Comparison of ENCODE assay signal across 19 cellular contexts in genomic region chr5:60455589-60455988, GRCh38.
DNase-seq lines count a peak whose midpoint lies in the region; ATAC-seq and TF ChIP-seq lines count a peak whose summit lies in the region.
"Had no signal": no experiment of that assay in that cellular context is flagged by ENCODE, and none has a peak within 500 bp of the region (broad histone marks: within the 10 kb centered on the region; RNA-seq: fewer than 3 reads in every experiment).

No MANE protein-coding gene starts in this region.

- no peak overlapping the region for H3K27ac Mint-ChIP-seq in MCF 10A (ENCODE audit: low read depth, unreplicated experiment)
- H3K27ac Mint-ChIP-seq in natural killer cell treated with Interleukin-12 subunit alpha and Interleukin-12 subunit beta and Interleukin-15 and Interleukin-18, amount 100 ng/mL, for 72 hours = no peak overlapping the region
- H3K27ac Mint-ChIP-seq: CD4-positive, alpha-beta T cell; IgD-negative memory B cell had no signal

- H3K36me3 ChIP-seq in mammary epithelial cell (ENCODE audit: insufficient read depth, low read length) = no peaks in the 10 kb centered on the region
- H3K36me3 ChIP-seq: HAP-1 had no signal

- dilution Hi-C loops in mammary epithelial cell (cut with HindIII; ENCODE audit: low sequenced_read_pairs) = no loop called here

- peak overlapping the region; percentile 60 for H2AFZ ChIP-seq in mammary epithelial cell (ENCODE audit: low read depth, low read length)

- peaks cover 37% of the 10 kb centered on the region for H3K27me3 Mint-ChIP-seq in MCF 10A (ENCODE audit: insufficient read depth, unreplicated experiment)
- H3K27me3 Mint-ChIP-seq in natural killer cell treated with Interleukin-12 subunit alpha and Interleukin-12 subunit beta and Interleukin-15 and Interleukin-18, amount 100 ng/mL, for 72 hours = no peaks in the 10 kb centered on the region
- H3K27me3 Mint-ChIP-seq: CD4-positive, alpha-beta T cell had no signal

- in situ Hi-C loops in mammary epithelial cell (cut with MboI; ENCODE audit: low sequenced_read_pairs in 2 of 2) = no loop called here
- in situ Hi-C loops in SK-MEL-5 (cut with HindIII; ENCODE audit: low pct_unique_long_range_greater_than_20kb, low sequenced_read_pairs) = no loop called here

- H3K9me3 Mint-ChIP-seq in MCF 10A (ENCODE audit: unreplicated experiment) = peaks cover 6% of the 10 kb centered on the region
- peaks cover 6% of the 10 kb centered on the region for H3K9me3 Mint-ChIP-seq in natural killer cell treated with Interleukin-12 subunit alpha and Interleukin-12 subunit beta and Interleukin-15 and Interleukin-18, amount 100 ng/mL, for 72 hours
- H3K9me3 Mint-ChIP-seq: CD4-positive, alpha-beta T cell; IgD-negative memory B cell had no signal

- H3K4me3 Mint-ChIP-seq in MCF 10A (ENCODE audit: unreplicated experiment) = no peak overlapping the region
- H3K4me3 Mint-ChIP-seq in natural killer cell treated with Interleukin-12 subunit alpha and Interleukin-12 subunit beta and Interleukin-15 and Interleukin-18, amount 100 ng/mL, for 72 hours = no peak overlapping the region
- H3K4me3 Mint-ChIP-seq: CD4-positive, alpha-beta T cell had no signal

- H3K36me3 Mint-ChIP-seq in MCF 10A (ENCODE audit: insufficient read depth, unreplicated experiment) = no peaks in the 10 kb centered on the region
- H3K36me3 Mint-ChIP-seq in natural killer cell treated with Interleukin-12 subunit alpha and Interleukin-12 subunit beta and Interleukin-15 and Interleukin-18, amount 100 ng/mL, for 72 hours = no peaks in the 10 kb centered on the region

- H3K27me3 ChIP-seq in mammary epithelial cell (ENCODE audit: insufficient read depth, low read length) = no peaks in the 10 kb centered on the region
- H3K27me3 ChIP-seq in foreskin keratinocyte = no peaks in the 10 kb centered on the region

- no peaks in the 10 kb centered on the region for H3K9me3 ChIP-seq in mammary epithelial cell (replicated peaks; ENCODE audit: insufficient read depth, low read length)
- H3K9me3 ChIP-seq: A549, Caco-2, HAP-1 had no signal

- no peaks in the 10 kb centered on the region for H4K20me1 ChIP-seq in mammary epithelial cell (ENCODE audit: insufficient read depth, low read length)

- no peaks in the 10 kb centered on the region for H3K79me2 ChIP-seq in mammary epithelial cell (ENCODE audit: insufficient read depth, low read length)

- H3K4me2 ChIP-seq in mammary epithelial cell (ENCODE audit: insufficient read depth, low read depth, low read length) = peak overlapping the region; percentile 23
- H3K4me2 ChIP-seq: A549 had no signal

- intact Hi-C loops in mammary epithelial cell (cut with micrococcal nuclease) = no loop called here
- intact Hi-C loops in MCF 10A (cut with micrococcal nuclease) = no loop called here

- CTCF ChIA-PET in mammary epithelial cell (lab: Charles Lee; ENCODE audit: low non-redundant PET) = no interaction called here
- CTCF ChIA-PET in MCF 10A (lab: Yijun Ruan, JAX) = no interaction called here

- POLR2A ChIA-PET in MCF 10A (lab: Yijun Ruan, JAX) = no interaction called here

- DNase-seq in mammary epithelial cell (peak; percentile 73), MCF 10A (ENCODE audit: unreplicated experiment) (no peak), SK-MEL-5 (ENCODE audit: low read depth, low spot score) (peak; percentile 19), foreskin keratinocyte (peak; percentile 10 to 36), skeletal muscle cell (ENCODE audit: low read depth) (peak; percentile 4), DMS153 treated with DMSO at 0.1 percent for 48 hours (lab: John Stamatoyannopoulos, UW; ENCODE audit: unreplicated experiment) (no peak)
- DNase-seq in natural killer cell treated with Interleukin-12 subunit alpha and Interleukin-12 subunit beta and Interleukin-15 and Interleukin-18, amount 100 ng/mL, for 72 hours (ENCODE audit: low spot score) = no peak
- DNase-seq: AML-193; Caco-2; CD4-positive, alpha-beta T cell; DMS79 treated with DMSO at 0.1 percent for 48 hours had no signal

- H3K4me1 ChIP-seq in mammary epithelial cell (ENCODE audit: insufficient read depth, low read length) (peaks cover 6% of the 10 kb centered on the region), foreskin keratinocyte (peaks cover 4% of the 10 kb centered on the region)
- H3K4me1 ChIP-seq: Caco-2, HAP-1 had no signal

- BruUV-seq in mammary epithelial cell (replicated peaks; lab: Mats Ljungman, UMichigan) (no TSS peak), MCF 10A (replicated peaks; lab: Mats Ljungman, UMichigan) (no TSS peak)

- TF ChIP-seq CTCF in mammary epithelial cell (conservative IDR thresholded peaks at IDR 0.05 in 1 of 2, IDR thresholded peaks at IDR 0.05 in 1 of 2; ENCODE audit: extremely low read depth in 1 of 2, insufficient read depth in 1 of 2, low read depth in 1 of 2, low read length in 2 of 2) (no peak), MCF 10A (IDR thresholded peaks at IDR 0.05; ENCODE audit: unreplicated experiment) (no peak), foreskin keratinocyte (conservative IDR thresholded peaks at IDR 0.05) (no peak)

- H3K27ac ChIP-seq in mammary epithelial cell (ENCODE audit: insufficient read depth, low read depth, low read length) (no peak overlapping the region), foreskin keratinocyte (no peak overlapping the region)
- H3K27ac ChIP-seq: 22Rv1, A549, C4-2B, HL-60 had no signal

- ATAC-seq in foreskin keratinocyte (peak; percentile 69), GM18858 (IDR thresholded peaks at IDR 0.05; ENCODE audit: unreplicated experiment) (no peak)
- ATAC-seq in natural killer cell treated with Interleukin-12 subunit alpha and Interleukin-12 subunit beta and Interleukin-15 and Interleukin-18, amount 100 ng/mL, for 72 hours = no peak
- ATAC-seq: A549, GM12878 had no signal

- H3K4me1 Mint-ChIP-seq in MCF 10A (ENCODE audit: insufficient read depth, unreplicated experiment) = no peaks in the 10 kb centered on the region
- no peaks in the 10 kb centered on the region for H3K4me1 Mint-ChIP-seq in natural killer cell treated with Interleukin-12 subunit alpha and Interleukin-12 subunit beta and Interleukin-15 and Interleukin-18, amount 100 ng/mL, for 72 hours (ENCODE audit: low read depth in 2 of 2)

- no peak overlapping the region for H3K9ac ChIP-seq in mammary epithelial cell (ENCODE audit: insufficient read depth, low read length)

- whole genome bisulfite sequencing in mammary epithelial cell (ENCODE audit: low coverage, missing lambda C conversion rate) = 52% methylated on average over 2 of the region's 2 CpGs

- no peak overlapping the region for H3K4me3 ChIP-seq in mammary epithelial cell (replicated peaks in 1 of 3; ENCODE audit: insufficient read depth in 1 of 3, low read depth in 2 of 3, low read length in 3 of 3)
- H3K4me3 ChIP-seq in skeletal muscle cell (ENCODE audit: low read depth, low read length) = no peak overlapping the region
- H3K4me3 ChIP-seq: A549, GM12878, HAP-1 had no signal

Comparison
In these comparisons a context has a peak if more than half of its experiments do, and no peak if none do; other contexts are left out.
1. DNase-seq: peak in mammary epithelial cell (single experiment), SK-MEL-5 (single experiment), foreskin keratinocyte (2 of 2) and skeletal muscle cell (single experiment); none in MCF 10A (single experiment), natural killer cell treated with Interleukin-12 subunit alpha and Interleukin-12 subunit beta and Interleukin-15 and Interleukin-18, amount 100 ng/mL, for 72 hours (single experiment) and DMS153 treated with DMSO at 0.1 percent for 48 hours (single experiment).